In the genomic region with DNA sequence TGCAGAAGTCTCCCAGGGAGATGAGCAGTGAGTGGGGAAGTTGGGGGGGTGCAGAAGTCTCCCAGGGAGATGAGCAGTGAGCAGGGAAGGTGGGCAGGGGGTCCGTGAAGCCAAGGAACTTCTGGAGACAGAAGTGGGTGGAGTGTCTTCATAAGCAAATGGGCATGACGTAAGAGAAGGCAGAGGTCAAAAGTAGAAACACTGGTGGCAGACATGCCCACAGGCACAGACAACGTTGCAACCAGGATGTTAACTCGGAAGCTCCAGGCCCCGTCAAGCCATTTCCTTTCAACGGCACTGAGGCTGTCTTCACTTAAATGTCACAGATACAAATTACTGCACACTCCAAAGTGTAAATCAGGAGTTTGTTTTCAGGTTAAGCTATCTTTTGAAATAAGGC, we compare ENCODE assay signal across 24 cellular contexts.
"Had no signal": no experiment of that assay in that cellular context is flagged by ENCODE, and none has a peak within 500 bp of the region (broad histone marks: within the 10 kb centered on the region; RNA-seq: fewer than 3 reads in every experiment).

No MANE protein-coding gene starts in this region.

- DNase-seq: activated B cell treated with CpG ODN at 0.5 μM for 24 hours; activated CD4-positive, alpha-beta T cell treated with anti-CD3 and anti-CD28 coated beads for 1 hour; activated CD4-positive, alpha-beta T cell treated with anti-CD3 and anti-CD28 coated beads, Interleukin-2, amount 10 ng/mL, durations not matched to agents 24 days and 14 days; activated CD4-positive, alpha-beta T cell treated with anti-CD3 and anti-CD28 coated beads, Interleukin-2, amount 50 U/mL, for 48 hours; activated CD8-positive, alpha-beta memory T cell treated with anti-CD3 and anti-CD28 coated beads, Interleukin-2, amount 10 ng/mL, durations not matched to agents 7 days and 5 days; activated effector memory CD4-positive, alpha-beta T cell treated with Interleukin-2 at 50 U/mL for 16 hours; activated naive CD4-positive, alpha-beta T cell; activated T-cell treated with anti-CD3 and anti-CD28 coated beads, Interleukin-2, amount 50 U/mL, for 24 hours; aorta; caudate nucleus; MM.1S; NCI-H1092 treated with DMSO at 0.1 percent for 48 hours; NCI-H1436; NCI-H1694 treated with DMSO at 0.1 percent for 48 hours; NCI-H2081; NCI-H510A treated with DMSO at 0.1 percent for 48 hours; NCI-H69; NK-92 treated with Interleukin-12 subunit alpha and Interleukin-12 subunit beta, amount 100 ng/mL, for 24 hours; PC-3; SHP77; SW 1271 had no signal

- ATAC-seq: activated CD8-positive, alpha-beta memory T cell treated with anti-CD3 and anti-CD28 coated beads, Interleukin-2, amount 10 ng/mL, durations not matched to agents 7 days and 5 days; PC-3; SK-N-SH treated with all-trans-retinoic acid at 6 μM for 48 hours had no signal

- H3K36me3 ChIP-seq: breast epithelium, SJSA1 had no signal

- H3K27me3 ChIP-seq: SJSA1 had no signal

- H3K9me3 ChIP-seq: breast epithelium had no signal

- H3K4me1 ChIP-seq: breast epithelium, SJSA1 had no signal

- H3K4me3 ChIP-seq: breast epithelium, SJSA1 had no signal

- H3K27ac ChIP-seq: breast epithelium, SJSA1 had no signal
